In genomic region chr6:151451950-151452749, GRCh38 we compare ENCODE assay signal across 1 cellular context.
TF ChIP-seq lines count a peak whose summit lies in the region.

A gene with protein sequence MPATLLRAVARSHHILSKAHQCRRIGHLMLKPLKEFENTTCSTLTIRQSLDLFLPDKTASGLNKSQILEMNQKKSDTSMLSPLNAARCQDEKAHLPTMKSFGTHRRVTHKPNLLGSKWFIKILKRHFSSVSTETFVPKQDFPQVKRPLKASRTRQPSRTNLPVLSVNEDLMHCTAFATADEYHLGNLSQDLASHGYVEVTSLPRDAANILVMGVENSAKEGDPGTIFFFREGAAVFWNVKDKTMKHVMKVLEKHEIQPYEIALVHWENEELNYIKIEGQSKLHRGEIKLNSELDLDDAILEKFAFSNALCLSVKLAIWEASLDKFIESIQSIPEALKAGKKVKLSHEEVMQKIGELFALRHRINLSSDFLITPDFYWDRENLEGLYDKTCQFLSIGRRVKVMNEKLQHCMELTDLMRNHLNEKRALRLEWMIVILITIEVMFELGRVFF (minus strand): TSS chr6:151452126. CDS start chr6:151445811, 6,315 bp downstream.

TF ChIP-seq in WTC11, 78 proteins besides CTCF, POLR2A, EP300 and RAD21 (continued from another document and continues in another):
- TF ChIP-seq ZNF512 (CRISPR knock-in tag; IDR thresholded peaks at IDR 0.05; ENCODE audit: borderline replicate concordance) (no peak), IRF1 (CRISPR knock-in tag; IDR thresholded peaks at IDR 0.05) (no peak), SP1 (CRISPR knock-in tag; conservative IDR thresholded peaks at IDR 0.05) (peak; percentile 93), MLX (CRISPR knock-in tag; IDR thresholded peaks at IDR 0.05) (no peak), ZBTB21 (CRISPR knock-in tag; IDR thresholded peaks at IDR 0.05; ENCODE audit: borderline replicate concordance) (peak; percentile 84; the same call in 1 of the 2 replicates), ZNF121 (CRISPR knock-in tag; IDR thresholded peaks at IDR 0.05) (no peak), TCF7 (CRISPR knock-in tag; IDR thresholded peaks at IDR 0.05; ENCODE audit: low read depth) (no peak), RELA (CRISPR knock-in tag; IDR thresholded peaks at IDR 0.05; ENCODE audit: borderline replicate concordance) (no peak), MXD4 (CRISPR knock-in tag; IDR thresholded peaks at IDR 0.05; ENCODE audit: borderline replicate concordance) (no peak), USF1 (CRISPR knock-in tag; IDR thresholded peaks at IDR 0.05) (peak; percentile 100), ZNF671 (CRISPR knock-in tag; IDR thresholded peaks at IDR 0.05) (no peak), ATF6 (CRISPR knock-in tag; IDR thresholded peaks at IDR 0.05) (no peak), ZNF219 (CRISPR knock-in tag; IDR thresholded peaks at IDR 0.05; ENCODE audit: borderline replicate concordance) (no peak), MYBL2 (CRISPR knock-in tag; IDR thresholded peaks at IDR 0.05) (peak; percentile 17; the same call in 1 of the 2 replicates), NFE2L1 (CRISPR knock-in tag; IDR thresholded peaks at IDR 0.05) (peak; percentile 80; the same call in 1 of the 2 replicates), NFYB (CRISPR knock-in tag; conservative IDR thresholded peaks at IDR 0.05; ENCODE audit: low read depth) (no peak), FOXP1 (CRISPR knock-in tag; IDR thresholded peaks at IDR 0.05; ENCODE audit: borderline replicate concordance) (peak; percentile 58), E2F5 (CRISPR knock-in tag; IDR thresholded peaks at IDR 0.05) (peak; percentile 95), NFATC4 (CRISPR knock-in tag; IDR thresholded peaks at IDR 0.05) (no peak), KAT7 (CRISPR knock-in tag; IDR thresholded peaks at IDR 0.05; ENCODE audit: borderline replicate concordance) (0 out of 2 replicates have a peak, but pooled peaks have one; percentile 34), AFF4 (CRISPR knock-in tag; IDR thresholded peaks at IDR 0.05; ENCODE audit: borderline replicate concordance) (peak; percentile 96), NR1H2 (CRISPR knock-in tag; IDR thresholded peaks at IDR 0.05) (no peak), CREB1 (CRISPR knock-in tag; IDR thresholded peaks at IDR 0.05) (0 out of 2 replicates have a peak, but pooled peaks have one; percentile 55), ZNF317 (CRISPR knock-in tag; IDR thresholded peaks at IDR 0.05; ENCODE audit: borderline replicate concordance, low read depth) (no peak), CBFB (CRISPR knock-in tag; IDR thresholded peaks at IDR 0.05; ENCODE audit: low read depth) (peak; percentile 77; the same call in 1 of the 2 replicates), ETV6 (CRISPR knock-in tag; IDR thresholded peaks at IDR 0.05) (peak; percentile 97), SMAD4 (CRISPR knock-in tag; IDR thresholded peaks at IDR 0.05) (no peak)
- TF ChIP-seq, protein P1, sequence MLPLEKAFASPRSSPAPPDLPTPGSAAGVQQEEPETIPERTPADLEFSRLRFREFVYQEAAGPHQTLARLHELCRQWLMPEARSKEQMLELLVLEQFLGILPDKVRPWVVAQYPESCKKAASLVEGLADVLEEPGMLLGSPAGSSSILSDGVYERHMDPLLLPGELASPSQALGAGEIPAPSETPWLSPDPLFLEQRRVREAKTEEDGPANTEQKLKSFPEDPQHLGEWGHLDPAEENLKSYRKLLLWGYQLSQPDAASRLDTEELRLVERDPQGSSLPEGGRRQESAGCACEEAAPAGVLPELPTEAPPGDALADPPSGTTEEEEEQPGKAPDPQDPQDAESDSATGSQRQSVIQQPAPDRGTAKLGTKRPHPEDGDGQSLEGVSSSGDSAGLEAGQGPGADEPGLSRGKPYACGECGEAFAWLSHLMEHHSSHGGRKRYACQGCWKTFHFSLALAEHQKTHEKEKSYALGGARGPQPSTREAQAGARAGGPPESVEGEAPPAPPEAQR (CRISPR knock-in tag; IDR thresholded peaks at IDR 0.05), result no peak
- TF ChIP-seq, protein P2, sequence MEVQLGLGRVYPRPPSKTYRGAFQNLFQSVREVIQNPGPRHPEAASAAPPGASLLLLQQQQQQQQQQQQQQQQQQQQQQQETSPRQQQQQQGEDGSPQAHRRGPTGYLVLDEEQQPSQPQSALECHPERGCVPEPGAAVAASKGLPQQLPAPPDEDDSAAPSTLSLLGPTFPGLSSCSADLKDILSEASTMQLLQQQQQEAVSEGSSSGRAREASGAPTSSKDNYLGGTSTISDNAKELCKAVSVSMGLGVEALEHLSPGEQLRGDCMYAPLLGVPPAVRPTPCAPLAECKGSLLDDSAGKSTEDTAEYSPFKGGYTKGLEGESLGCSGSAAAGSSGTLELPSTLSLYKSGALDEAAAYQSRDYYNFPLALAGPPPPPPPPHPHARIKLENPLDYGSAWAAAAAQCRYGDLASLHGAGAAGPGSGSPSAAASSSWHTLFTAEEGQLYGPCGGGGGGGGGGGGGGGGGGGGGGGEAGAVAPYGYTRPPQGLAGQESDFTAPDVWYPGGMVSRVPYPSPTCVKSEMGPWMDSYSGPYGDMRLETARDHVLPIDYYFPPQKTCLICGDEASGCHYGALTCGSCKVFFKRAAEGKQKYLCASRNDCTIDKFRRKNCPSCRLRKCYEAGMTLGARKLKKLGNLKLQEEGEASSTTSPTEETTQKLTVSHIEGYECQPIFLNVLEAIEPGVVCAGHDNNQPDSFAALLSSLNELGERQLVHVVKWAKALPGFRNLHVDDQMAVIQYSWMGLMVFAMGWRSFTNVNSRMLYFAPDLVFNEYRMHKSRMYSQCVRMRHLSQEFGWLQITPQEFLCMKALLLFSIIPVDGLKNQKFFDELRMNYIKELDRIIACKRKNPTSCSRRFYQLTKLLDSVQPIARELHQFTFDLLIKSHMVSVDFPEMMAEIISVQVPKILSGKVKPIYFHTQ (CRISPR knock-in tag; IDR thresholded peaks at IDR 0.05), result no peak
- TF ChIP-seq, protein P3, sequence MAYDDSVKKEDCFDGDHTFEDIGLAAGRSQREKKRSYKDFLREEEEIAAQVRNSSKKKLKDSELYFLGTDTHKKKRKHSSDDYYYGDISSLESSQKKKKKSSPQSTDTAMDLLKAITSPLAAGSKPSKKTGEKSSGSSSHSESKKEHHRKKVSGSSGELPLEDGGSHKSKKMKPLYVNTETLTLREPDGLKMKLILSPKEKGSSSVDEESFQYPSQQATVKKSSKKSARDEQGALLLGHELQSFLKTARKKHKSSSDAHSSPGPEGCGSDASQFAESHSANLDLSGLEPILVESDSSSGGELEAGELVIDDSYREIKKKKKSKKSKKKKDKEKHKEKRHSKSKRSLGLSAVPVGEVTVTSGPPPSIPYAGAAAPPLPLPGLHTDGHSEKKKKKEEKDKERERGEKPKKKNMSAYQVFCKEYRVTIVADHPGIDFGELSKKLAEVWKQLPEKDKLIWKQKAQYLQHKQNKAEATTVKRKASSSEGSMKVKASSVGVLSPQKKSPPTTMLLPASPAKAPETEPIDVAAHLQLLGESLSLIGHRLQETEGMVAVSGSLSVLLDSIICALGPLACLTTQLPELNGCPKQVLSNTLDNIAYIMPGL (CRISPR knock-in tag; IDR thresholded peaks at IDR 0.05), result peak; percentile 65; the same call in 1 of the 2 replicates
- TF ChIP-seq, protein P4, sequence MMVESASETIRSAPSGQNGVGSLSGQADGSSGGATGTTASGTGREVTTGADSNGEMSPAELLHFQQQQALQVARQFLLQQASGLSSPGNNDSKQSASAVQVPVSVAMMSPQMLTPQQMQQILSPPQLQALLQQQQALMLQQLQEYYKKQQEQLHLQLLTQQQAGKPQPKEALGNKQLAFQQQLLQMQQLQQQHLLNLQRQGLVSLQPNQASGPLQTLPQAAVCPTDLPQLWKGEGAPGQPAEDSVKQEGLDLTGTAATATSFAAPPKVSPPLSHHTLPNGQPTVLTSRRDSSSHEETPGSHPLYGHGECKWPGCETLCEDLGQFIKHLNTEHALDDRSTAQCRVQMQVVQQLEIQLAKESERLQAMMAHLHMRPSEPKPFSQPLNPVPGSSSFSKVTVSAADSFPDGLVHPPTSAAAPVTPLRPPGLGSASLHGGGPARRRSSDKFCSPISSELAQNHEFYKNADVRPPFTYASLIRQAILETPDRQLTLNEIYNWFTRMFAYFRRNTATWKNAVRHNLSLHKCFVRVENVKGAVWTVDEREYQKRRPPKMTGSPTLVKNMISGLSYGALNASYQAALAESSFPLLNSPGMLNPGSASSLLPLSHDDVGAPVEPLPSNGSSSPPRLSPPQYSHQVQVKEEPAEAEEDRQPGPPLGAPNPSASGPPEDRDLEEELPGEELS (CRISPR knock-in tag; IDR thresholded peaks at IDR 0.05), result peak; percentile 82; the same call in 1 of the 2 replicates
